13 cellular contexts compared by ENCODE assay signal in the genomic region with DNA sequence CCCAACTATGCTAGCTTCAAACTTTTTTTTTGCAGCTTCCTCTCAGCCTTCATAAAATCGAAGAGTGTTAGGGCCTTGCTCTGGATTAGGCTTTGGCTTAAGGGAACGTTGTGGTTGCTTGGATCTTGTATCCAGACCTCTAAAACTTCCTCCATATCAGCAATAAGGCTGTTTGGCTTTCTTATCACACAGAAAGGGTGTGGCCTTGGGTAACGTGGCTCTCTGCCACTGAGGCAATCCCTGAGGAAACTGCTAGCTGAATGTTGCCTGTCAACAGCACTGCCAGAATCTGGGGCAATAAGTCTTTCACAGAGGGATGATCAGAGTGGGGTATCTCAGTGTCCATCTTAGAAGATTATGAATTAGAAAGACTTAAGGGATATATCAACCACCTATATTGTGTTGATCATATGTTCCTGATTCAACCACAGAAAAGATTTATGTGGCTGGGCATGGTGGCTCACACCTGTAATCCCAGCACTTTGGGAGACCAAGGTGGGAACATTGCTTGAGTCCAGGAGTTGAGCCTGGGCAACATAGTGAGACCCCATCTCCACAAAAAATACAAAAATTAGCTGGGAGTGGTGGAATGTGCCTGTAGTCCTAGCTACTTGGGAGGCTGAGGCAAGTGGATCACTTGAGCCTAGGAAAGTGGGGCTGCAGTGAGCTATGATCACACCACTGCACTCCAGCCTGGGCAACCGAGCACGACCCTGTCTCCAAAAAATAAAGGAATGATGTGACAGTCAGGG. TPM values are rescaled to one million over a fixed set of nuclear protein-coding genes. Genes with fewer than 3 reads are reported as not detected.
A peak's percentile ranks its signal among the peaks of the same experiment; 100 is the strongest.
DNase-seq lines count a peak whose midpoint lies in the region; TF ChIP-seq lines count a peak whose summit lies in the region.
"Had no signal": no experiment of that assay in that cellular context is flagged by ENCODE, and none has a peak within 500 bp of the region (broad histone marks: within the 10 kb centered on the region; RNA-seq: fewer than 3 reads in every experiment).

No MANE protein-coding gene starts in this region.

- intact Hi-C loops in transverse colon (cut with DNase I; ENCODE audit: low total_unique reads): no loop called here
- intact Hi-C loops in left ventricle myocardium inferior (cut with micrococcal nuclease): no loop called here
- intact Hi-C loops in A673 (cut with micrococcal nuclease; ENCODE audit: unreplicated experiment): no loop called here

- no TSS peak for BruUV-seq in A673 (replicated peaks; lab: Mats Ljungman, UMichigan)

- no peak overlapping the region for H3K9ac ChIP-seq in parathyroid adenoma

- CTCF ChIA-PET in A673 (lab: Charles Lee): interaction anchor here (1.3 kb wide), 1 partner anchor 13 kb away, joined by 4 read pairs; the partner anchor contains the start of gene CUL5

- no peak for TF ChIP-seq POLR2A in erythroblast (IDR thresholded peaks at IDR 0.05; ENCODE audit: low read length)
- no peak for TF ChIP-seq POLR2A in transverse colon (IDR thresholded peaks at IDR 0.05)

- H2AFZ ChIP-seq in parathyroid adenoma: peak overlapping the region; percentile 28

- H3K9me3 ChIP-seq in parathyroid adenoma (ENCODE audit: control insufficient read depth, low read length) (no peaks in the 10 kb centered on the region), transverse colon (no peaks in the 10 kb centered on the region), left ventricle myocardium inferior (replicated peaks) (no peaks in the 10 kb centered on the region), A673 (ENCODE audit: low read depth, low read length, poor library complexity, severe bottlenecking) (no peaks in the 10 kb centered on the region)

- no peak overlapping the region for H3K4me3 ChIP-seq in parathyroid adenoma (ENCODE audit: low read depth, low read length)
- no peak overlapping the region for H3K4me3 ChIP-seq in transverse colon
- H3K4me3 ChIP-seq in coronary artery: no peak overlapping the region
- no peak overlapping the region for H3K4me3 ChIP-seq in left ventricle myocardium inferior
- H3K4me3 ChIP-seq in A673 (ENCODE audit: low read depth, low read length, poor library complexity, severe bottlenecking): no peak overlapping the region

- peak; percentile 29 for DNase-seq in LoVo (ENCODE audit: low spot score)
- DNase-seq in erythroblast (lab: John Stamatoyannopoulos, UW): peak; percentile 8 to 29
- peak; percentile 30 for DNase-seq in transverse colon
- no peak for DNase-seq in coronary artery (ENCODE audit: low spot score)
- DNase-seq in left ventricle myocardium inferior: no peak
- no peak for DNase-seq in A673 (ENCODE audit: low spot score)
- DNase-seq: C1 segment of cervical spinal cord; Calu3; CD4-positive, alpha-beta T cell; DMS79; GOT3; H9 had no signal

- H3K4me2 ChIP-seq in parathyroid adenoma (ENCODE audit: low read length): no peak overlapping the region

- TF ChIP-seq EP300 in transverse colon (IDR thresholded peaks at IDR 0.05; ENCODE audit: low read depth): no peak

- in situ Hi-C loops in transverse colon (cut with MboI; ENCODE audit: low pct_ligation_motif_present in 1 of 4, low pct_unique_long_range_greater_than_20kb in 1 of 4, low sequenced_read_pairs in 3 of 4): no loop called here

- WGBS in transverse colon (ENCODE audit: low coverage in 1 of 2), 2 donors: 37 to 80% methylated on average over 1 to 5 of the region's 5 CpGs

- no peak for TF ChIP-seq CTCF in parathyroid adenoma (IDR thresholded peaks at IDR 0.05)
- TF ChIP-seq CTCF in transverse colon (IDR thresholded peaks at IDR 0.05): no peak
- TF ChIP-seq CTCF in coronary artery (IDR thresholded peaks at IDR 0.05): no peak
- no peak for TF ChIP-seq CTCF in left ventricle myocardium inferior (IDR thresholded peaks at IDR 0.05; ENCODE audit: borderline replicate concordance)
- no peak for TF ChIP-seq CTCF in A673 (conservative IDR thresholded peaks at IDR 0.05; ENCODE audit: low read depth, low read length)

- H3K36me3 ChIP-seq in parathyroid adenoma (ENCODE audit: control insufficient read depth, insufficient read depth, low read length) (no peaks in the 10 kb centered on the region), transverse colon (no peaks in the 10 kb centered on the region), left ventricle myocardium inferior (no peaks in the 10 kb centered on the region), A673 (ENCODE audit: insufficient read depth, low read length, poor library complexity, severe bottlenecking) (no peaks in the 10 kb centered on the region)

- H3K4me1 ChIP-seq in parathyroid adenoma: no peaks in the 10 kb centered on the region
- peaks cover 0 to 5% (median 0%) of the 10 kb centered on the region in 4 donors for H3K4me1 ChIP-seq in transverse colon
- H3K4me1 ChIP-seq in left ventricle myocardium inferior: no peaks in the 10 kb centered on the region
- no peaks in the 10 kb centered on the region for H3K4me1 ChIP-seq in A673 (ENCODE audit: insufficient read depth, low read length, poor library complexity, severe bottlenecking)

- H3K27me3 ChIP-seq in parathyroid adenoma (ENCODE audit: control insufficient read depth, insufficient read depth, low read length): no peaks in the 10 kb centered on the region
- H3K27me3 ChIP-seq in transverse colon: no peaks in the 10 kb centered on the region
- H3K27me3 ChIP-seq in left ventricle myocardium inferior (ENCODE audit: low read depth): peaks cover 13% of the 10 kb centered on the region
- H3K27me3 ChIP-seq in A673 (replicated peaks; ENCODE audit: insufficient read depth, low read depth, low read length, poor library complexity): no peaks in the 10 kb centered on the region

- H3K27ac ChIP-seq in parathyroid adenoma (no peak overlapping the region), transverse colon (no peak overlapping the region), coronary artery (no peak overlapping the region), left ventricle myocardium inferior (replicated peaks) (no peak overlapping the region), A673 (ENCODE audit: low read depth, low read length, poor library complexity, severe bottlenecking) (no peak overlapping the region)

- POLR2A ChIA-PET in A673 (lab: Charles Lee; ENCODE audit: low non-redundant PET): no interaction called here

- H3K79me2 ChIP-seq in parathyroid adenoma: no peaks in the 10 kb centered on the region

RNA-seq across cellular contexts. Expression of gene CUL5, which starts 12.5 kb away (rescaled TPM):
- 10 to 100 TPM; 23.8 to 33.6 (median 27.7) TPM for total RNA-seq in transverse colon
- total RNA-seq in left ventricle myocardium inferior: 42.5 TPM
- 62.3 and 63.1 TPM in 2 replicates for total RNA-seq in A673 (2021)

Comparison
In these comparisons a context has a peak if more than half of its experiments do, and no peak if none do; other contexts are left out.
1. DNase-seq: peak in LoVo (single experiment), erythroblast (2 of 2) and transverse colon (single experiment); none in coronary artery (single experiment), left ventricle myocardium inferior (single experiment) and A673 (single experiment).